ENCODE assay signal across 9 cellular contexts in genomic region chr14:21071225-21072041, GRCh38. TPM values are rescaled to one million over a fixed set of nuclear protein-coding genes. Genes with fewer than 3 reads are reported as not detected.
DNase-seq lines count a peak whose midpoint lies in the region; ATAC-seq and TF ChIP-seq lines count a peak whose summit lies in the region.
"Had no signal": no experiment of that assay in that cellular context is flagged by ENCODE, and none has a peak within 500 bp of the region (broad histone marks: within the 10 kb centered on the region; RNA-seq: fewer than 3 reads in every experiment).

No MANE protein-coding gene starts in this region.

- peak overlapping the region; percentile 67; the same call in 1 of the 2 replicates for H3K27ac ChIP-seq in C4-2B
- peak overlapping the region; percentile 49 for H3K27ac ChIP-seq in epithelial cell of prostate
- peak overlapping the region; percentile 91 for H3K27ac ChIP-seq in mesodermal cell (ENCODE audit: low read depth, low read length, severe bottlenecking)
- H3K27ac ChIP-seq in stomach: peak overlapping the region; percentile 86 to 94 (median 91)

- no peak for TF ChIP-seq EP300 in stomach (IDR thresholded peaks at IDR 0.05)

- CTCF ChIA-PET in activated CD4-positive, alpha-beta T cell treated with anti-CD3 and anti-CD28 coated beads, Interleukin-2, amount 10 ng/mL, durations not matched to agents 7 days and 5 days (lab: Charles Lee): interaction anchor here (0.6 to 3.1 kb wide), 8 partner anchors 10 to 57 kb away, joined by 3 to 25 read pairs (median 6); partner anchors contain the start of gene RNASE8

- intact Hi-C loops in stomach (cut with DNase I; ENCODE audit: low total_unique reads): no loop called here

- H3K4me1 Mint-ChIP-seq in activated CD4-positive, alpha-beta T cell treated with anti-CD3 and anti-CD28 coated beads, Interleukin-2, amount 10 ng/mL, durations not matched to agents 7 days and 5 days: peaks cover 34% of the 10 kb centered on the region

- WGBS in mesodermal cell (ENCODE audit: insufficient coverage in 2 of 2), 2 experiments: 1 to 2% methylated on average over 21 to 32 of the region's 37 CpGs
- 1 to 2% (median 1%) methylated on average over 25 to 37 of the region's 37 CpGs for WGBS in stomach, 5 donors

- POLR2A ChIA-PET in activated CD4-positive, alpha-beta T cell treated with anti-CD3 and anti-CD28 coated beads, Interleukin-2, amount 10 ng/mL, durations not matched to agents 7 days and 5 days (lab: Charles Lee): interaction anchor here (0.5 to 0.8 kb wide), 2 partner anchors 150 to 176 kb away, joined by 3 to 5 read pairs; no protein-coding TSS in a partner anchor

- peaks cover 0 to 19% (median 6%) of the 10 kb centered on the region in 3 donors for H3K27me3 ChIP-seq in stomach

- H3K27ac Mint-ChIP-seq in activated CD4-positive, alpha-beta T cell treated with anti-CD3 and anti-CD28 coated beads, Interleukin-2, amount 10 ng/mL, durations not matched to agents 7 days and 5 days: no peak overlapping the region

- H3K9me3 Mint-ChIP-seq in activated CD4-positive, alpha-beta T cell treated with anti-CD3 and anti-CD28 coated beads, Interleukin-2, amount 10 ng/mL, durations not matched to agents 7 days and 5 days: no peaks in the 10 kb centered on the region

- H3K4me1 ChIP-seq in mesodermal cell (ENCODE audit: control insufficient read depth, insufficient read depth, low read length, poor library complexity, severe bottlenecking): peaks cover 9% of the 10 kb centered on the region
- H3K4me1 ChIP-seq in stomach: peaks cover 37 to 53% (median 47%) of the 10 kb centered on the region in 4 donors

- no peak for TF ChIP-seq CTCF in C4-2B (conservative IDR thresholded peaks at IDR 0.05)
- no peak for TF ChIP-seq CTCF in stomach (IDR thresholded peaks at IDR 0.05)

- TF ChIP-seq POLR2A in stomach (IDR thresholded peaks at IDR 0.05): no peak

- no peaks in the 10 kb centered on the region for H3K36me3 Mint-ChIP-seq in activated CD4-positive, alpha-beta T cell treated with anti-CD3 and anti-CD28 coated beads, Interleukin-2, amount 10 ng/mL, durations not matched to agents 7 days and 5 days (ENCODE audit: low read depth)

- H3K27me3 Mint-ChIP-seq in activated CD4-positive, alpha-beta T cell treated with anti-CD3 and anti-CD28 coated beads, Interleukin-2, amount 10 ng/mL, durations not matched to agents 7 days and 5 days: peaks cover 63% of the 10 kb centered on the region

- H3K9me3 ChIP-seq in mesodermal cell (ENCODE audit: control insufficient read depth, low read length): no peaks in the 10 kb centered on the region
- H3K9me3 ChIP-seq in stomach: no peaks in the 10 kb centered on the region

- H3K36me3 ChIP-seq in mesodermal cell (ENCODE audit: control insufficient read depth, insufficient read depth, low read length) (peaks cover 40% of the 10 kb centered on the region), stomach (peaks cover 16 to 39% (median 31%) of the 10 kb centered on the region in 4 donors)

- ATAC-seq in GM19043 (IDR thresholded peaks at IDR 0.05; ENCODE audit: low read depth, unreplicated experiment) (peak; percentile 74), HG03175 (IDR thresholded peaks at IDR 0.05; ENCODE audit: unreplicated experiment) (peak; percentile 67)

- DNase-seq in NCI-H446 (lab: John Stamatoyannopoulos, UW): peak; percentile 27 to 82
- DNase-seq in activated CD4-positive, alpha-beta T cell treated with anti-CD3 and anti-CD28 coated beads, Interleukin-2, amount 10 ng/mL, durations not matched to agents 7 days and 5 days: peak; percentile 50
- peak; percentile 60 for DNase-seq in epithelial cell of prostate (ENCODE audit: low read depth, low spot score)
- peak; percentile 73 for DNase-seq in stomach

- H3K4me3 ChIP-seq in mesodermal cell (ENCODE audit: extremely low read depth, insufficient read depth, low read length, poor library complexity, severe bottlenecking) (peak overlapping the region; percentile 74), stomach (peak overlapping the region; percentile 77 to 90 (median 80))

- peak overlapping the region; percentile 61 for H3K4me3 Mint-ChIP-seq in activated CD4-positive, alpha-beta T cell treated with anti-CD3 and anti-CD28 coated beads, Interleukin-2, amount 10 ng/mL, durations not matched to agents 7 days and 5 days

RNA-seq across cellular contexts. Expression of gene ARHGEF40, which starts 1.3 kb away (rescaled TPM):
- under 1 TPM in 1 of 2 experiments, not detected in 1; 0.22 TPM for total RNA-seq in activated CD4-positive, alpha-beta T cell treated with anti-CD3 and anti-CD28 coated beads, Interleukin-2, amount 10 ng/mL, durations not matched to agents 7 days and 5 days
- polyA plus RNA-seq in mesodermal cell (2013, experiment 1 of 2): 60.7 TPM
- 49.3 TPM for polyA plus RNA-seq in mesodermal cell (2013, experiment 2 of 2)
- total RNA-seq in stomach: 100 to 1,000 TPM in 1 of 5 donors, 10 to 100 TPM in 4; 31.9 to 171 (median 36.7) TPM
- polyA plus RNA-seq in stomach: 10 to 100 TPM; 11.0 to 18.9 (median 18.5) TPM
- total RNA-seq: T-helper 1 cell treated with Interleukin-12 subunit alpha and Interleukin-12 subunit beta and Interleukin-4 antibody, amounts not matched to agents 30 ng/mL and 1 ng/mL, for 36 hours had no signal

RNA-seq across cellular contexts. Expression of gene RNASE8, which starts 13.8 kb away (rescaled TPM):
- total RNA-seq in activated CD4-positive, alpha-beta T cell treated with anti-CD3 and anti-CD28 coated beads, Interleukin-2, amount 10 ng/mL, durations not matched to agents 7 days and 5 days: not detected
- not detected for polyA plus RNA-seq in mesodermal cell (2013, experiment 1 of 2)
- not detected for polyA plus RNA-seq in mesodermal cell (2013, experiment 2 of 2)
- not detected for total RNA-seq in stomach
- polyA plus RNA-seq in stomach: not detected
- total RNA-seq: T-helper 1 cell treated with Interleukin-12 subunit alpha and Interleukin-12 subunit beta and Interleukin-4 antibody, amounts not matched to agents 30 ng/mL and 1 ng/mL, for 36 hours had no signal

RNA-seq across cellular contexts. Expression of gene ZNF219, which starts 27.0 kb away (rescaled TPM):
- total RNA-seq in activated CD4-positive, alpha-beta T cell treated with anti-CD3 and anti-CD28 coated beads, Interleukin-2, amount 10 ng/mL, durations not matched to agents 7 days and 5 days: 1 to 10 TPM; 5.0 to 6.2 TPM
- polyA plus RNA-seq in mesodermal cell (2013, experiment 1 of 2): 37.2 TPM
- polyA plus RNA-seq in mesodermal cell (2013, experiment 2 of 2): 29.2 TPM
- total RNA-seq in stomach: 100 to 1,000 TPM in 1 of 5 donors, 10 to 100 TPM in 4; 11.4 to 240 (median 27.8) TPM
- polyA plus RNA-seq in stomach: 10 to 100 TPM; 15.4 to 28.4 (median 22.6) TPM

RNA-seq across cellular contexts. Expression of gene RNASE7, which starts 29.3 kb away (rescaled TPM):
- not detected for total RNA-seq in activated CD4-positive, alpha-beta T cell treated with anti-CD3 and anti-CD28 coated beads, Interleukin-2, amount 10 ng/mL, durations not matched to agents 7 days and 5 days
- polyA plus RNA-seq in mesodermal cell (2013, experiment 1 of 2): not detected
- not detected for polyA plus RNA-seq in mesodermal cell (2013, experiment 2 of 2)
- total RNA-seq in stomach: 1 to 10 TPM in 1 of 5 donors, not detected in 4; 2.6 TPM
- polyA plus RNA-seq in stomach: under 1 TPM in 1 of 3 donors, not detected in 2; 0.58 TPM
- total RNA-seq: T-helper 1 cell treated with Interleukin-12 subunit alpha and Interleukin-12 subunit beta and Interleukin-4 antibody, amounts not matched to agents 30 ng/mL and 1 ng/mL, for 36 hours had no signal

RNA-seq across cellular contexts. Expression of gene TMEM253, which starts 29.4 kb away (rescaled TPM):
- total RNA-seq in activated CD4-positive, alpha-beta T cell treated with anti-CD3 and anti-CD28 coated beads, Interleukin-2, amount 10 ng/mL, durations not matched to agents 7 days and 5 days: not detected
- polyA plus RNA-seq in mesodermal cell (2013, experiment 1 of 2): 0.81 TPM
- 0.61 TPM for polyA plus RNA-seq in mesodermal cell (2013, experiment 2 of 2)
- 1 to 10 TPM in 2 of 5 donors, under 1 TPM in 1, not detected in 2; 0.43 to 8.1 (median 1.1) TPM for total RNA-seq in stomach
- 1 to 10 TPM in 2 of 3 donors, under 1 TPM in 1; 0.56 to 1.7 (median 1.1) TPM for polyA plus RNA-seq in stomach
- total RNA-seq: T-helper 1 cell treated with Interleukin-12 subunit alpha and Interleukin-12 subunit beta and Interleukin-4 antibody, amounts not matched to agents 30 ng/mL and 1 ng/mL, for 36 hours had no signal

Comparison
In these comparisons a context has a peak if more than half of its experiments do, and no peak if none do; other contexts are left out.
1. Peak in every context shown above with its lines: DNase-seq, ATAC-seq, H3K4me3 ChIP-seq and H3K27ac ChIP-seq.
2. RNA of gene ARHGEF40, which starts 1.3 kb away (total RNA-seq): 31.9 to 171 TPM in stomach; 0.22 TPM in activated CD4-positive, alpha-beta T cell treated with anti-CD3 and anti-CD28 coated beads, Interleukin-2, amount 10 ng/mL, durations not matched to agents 7 days and 5 days; every median in the first group is over 10 times any median in the second.